In genomic region chr10:131676448-131676847, GRCh38 we compare ENCODE assay signal across 15 cellular contexts.
A peak's percentile ranks its signal among the peaks of the same experiment; 100 is the strongest.
DNase-seq lines count a peak whose midpoint lies in the region; ATAC-seq and TF ChIP-seq lines count a peak whose summit lies in the region.
"Had no signal": no experiment of that assay in that cellular context is flagged by ENCODE, and none has a peak within 500 bp of the region (broad histone marks: within the 10 kb centered on the region; RNA-seq: fewer than 3 reads in every experiment).

No MANE protein-coding gene starts in this region.

- H3K27ac ChIP-seq in GM23338 (ENCODE audit: low read depth) (peak overlapping the region; percentile 75; the same call in 1 of the 2 replicates), iPS-20b (ENCODE audit: low read length) (no peak overlapping the region), coronary artery (no peak overlapping the region)
- H3K27ac ChIP-seq: BLaER1, RWPE1 had no signal

- H3K9me3 Mint-ChIP-seq in GM23338, result peaks cover 16% of the 10 kb centered on the region

- H3K4me2 ChIP-seq in GM23338, result peak overlapping the region; percentile 71

- H3K27me3 Mint-ChIP-seq in GM23338 (ENCODE audit: insufficient read depth, low read depth, poor library complexity), result peaks cover 19% of the 10 kb centered on the region

- H3K27me3 ChIP-seq in GM23338 (ENCODE audit: insufficient read depth) (no peaks in the 10 kb centered on the region), iPS-20b (ENCODE audit: insufficient read depth, low read length) (peaks cover 27% of the 10 kb centered on the region)
- H3K27me3 ChIP-seq: BLaER1 had no signal

- H3K4me3 ChIP-seq in GM23338, result peak overlapping the region; percentile 42
- peak overlapping the region; percentile 54 for H3K4me3 ChIP-seq in iPS-20b (ENCODE audit: low read length)
- H3K4me3 ChIP-seq in coronary artery, result no peak overlapping the region
- H3K4me3 ChIP-seq: BLaER1 had no signal

- DNase-seq in DMS79 (lab: John Stamatoyannopoulos, UW) (peak; percentile 24), GM23338 (ENCODE audit: low spot score) (no peak), RPMI8226 (peak; percentile 43), coronary artery (ENCODE audit: low spot score) (no peak)
- no peak for DNase-seq in activated CD4-positive, CD25-positive, alpha-beta regulatory T cell (lab: John Stamatoyannopoulos, UW)
- DNase-seq: Calu3; CD4-positive, alpha-beta memory T cell; NCI-H1105 treated with DMSO at 0.1 percent for 48 hours; NCI-H82; PC-3 had no signal

- H3K9me3 ChIP-seq in iPS-20b (ENCODE audit: insufficient read depth, low read depth, low read length), result peaks cover 5% of the 10 kb centered on the region; the same call in 1 of the 2 replicates

- peaks cover 27% of the 10 kb centered on the region for H3K4me1 Mint-ChIP-seq in GM23338
- H3K4me1 Mint-ChIP-seq: CD4-positive, alpha-beta memory T cell had no signal

- no peaks in the 10 kb centered on the region for H3K36me3 ChIP-seq in GM23338 (ENCODE audit: insufficient read depth)
- no peaks in the 10 kb centered on the region for H3K36me3 ChIP-seq in iPS-20b (ENCODE audit: insufficient read depth, low read depth, low read length)
- H3K36me3 ChIP-seq: BLaER1 had no signal

- H3K27ac Mint-ChIP-seq in GM23338, result peak overlapping the region; percentile 56; the same call in 1 of the 2 replicates
- H3K27ac Mint-ChIP-seq: CD4-positive, alpha-beta memory T cell had no signal

- no peak for TF ChIP-seq CTCF in GM23338 (conservative IDR thresholded peaks at IDR 0.05; ENCODE audit: low read depth in 2 of 2)
- no peak for TF ChIP-seq CTCF in coronary artery (IDR thresholded peaks at IDR 0.05)

- ATAC-seq in GM23338, result no peak
- ATAC-seq in GM18861 (IDR thresholded peaks at IDR 0.05; ENCODE audit: unreplicated experiment), result no peak
- ATAC-seq in GM19395 (IDR thresholded peaks at IDR 0.05; ENCODE audit: unreplicated experiment), result no peak
- ATAC-seq: PC-3 had no signal

- H3K4me3 Mint-ChIP-seq in GM23338, result peak overlapping the region; percentile 44; the same call in 2 of the 3 replicates
- H3K4me3 Mint-ChIP-seq: CD4-positive, alpha-beta memory T cell had no signal

- H3F3A ChIP-seq in GM23338 (replicated peaks; ENCODE audit: low read depth), result 0 out of 2 replicates have a peak, but pooled peaks cover 7% of the 10 kb centered on the region

- H3K4me1 ChIP-seq in GM23338 (ENCODE audit: insufficient read depth) (peaks cover 29% of the 10 kb centered on the region), iPS-20b (ENCODE audit: insufficient read depth, low read length) (peaks cover 13% of the 10 kb centered on the region)

- H3K9me2 ChIP-seq in GM23338 (ENCODE audit: insufficient read depth), result peaks cover 11% of the 10 kb centered on the region

- H2AFZ ChIP-seq in GM23338, result peak overlapping the region; percentile 8; the same call in 1 of the 2 replicates

- no peaks in the 10 kb centered on the region for H3K79me2 ChIP-seq in GM23338 (replicated peaks; ENCODE audit: insufficient read depth)

- H3K36me3 Mint-ChIP-seq in GM23338 (ENCODE audit: low read depth), result peaks cover 17% of the 10 kb centered on the region
- H3K36me3 Mint-ChIP-seq: CD4-positive, alpha-beta memory T cell had no signal

- peak overlapping the region; percentile 35; the same call in 1 of the 2 replicates for H3K9ac ChIP-seq in iPS-20b (ENCODE audit: low read depth, low read length)
- H3K9ac ChIP-seq: BLaER1 had no signal

- H4K20me1 ChIP-seq in GM23338 (replicated peaks; ENCODE audit: insufficient read depth), result no peaks in the 10 kb centered on the region
- H4K20me1 ChIP-seq: BLaER1 had no signal

TF ChIP-seq in GM23338, 12 proteins besides CTCF, POLR2A, EP300 and RAD21 (continues in another document):
- no peak for TF ChIP-seq ETS1 (IDR thresholded peaks at IDR 0.05)
- TF ChIP-seq EZH2phosphoT487 (IDR thresholded peaks at IDR 0.05; ENCODE audit: unreplicated experiment), result no peak
- TF ChIP-seq NANOG (IDR thresholded peaks at IDR 0.05; ENCODE audit: borderline replicate concordance), result no peak
- no peak for TF ChIP-seq EZH2 (IDR thresholded peaks at IDR 0.05; ENCODE audit: low read depth, unreplicated experiment)
- no peak for TF ChIP-seq ZNF114 (CRISPR knock-in tag; IDR thresholded peaks at IDR 0.05)
- TF ChIP-seq JUNB (IDR thresholded peaks at IDR 0.05; ENCODE audit: unreplicated experiment), result no peak
- no peak for TF ChIP-seq CREB1 (CRISPR knock-in tag; IDR thresholded peaks at IDR 0.05; ENCODE audit: low read depth)
- TF ChIP-seq STAT1 (IDR thresholded peaks at IDR 0.05; ENCODE audit: unreplicated experiment), result no peak
- TF ChIP-seq ZNF331 (CRISPR knock-in tag; IDR thresholded peaks at IDR 0.05; ENCODE audit: low read depth), result no peak
- no peak for TF ChIP-seq REST (IDR thresholded peaks at IDR 0.05; ENCODE audit: unreplicated experiment)
- TF ChIP-seq POLR2AphosphoS5 (IDR thresholded peaks at IDR 0.05; ENCODE audit: low read depth), result no peak

Comparison
In these comparisons a context has a peak if more than half of its experiments do, and no peak if none do; other contexts are left out.
1. DNase-seq: peak in DMS79 (single experiment) and RPMI8226 (single experiment); none in GM23338 (single experiment), activated CD4-positive, CD25-positive, alpha-beta regulatory T cell (0 of 4) and coronary artery (single experiment).